Comparison of ENCODE assay signal across 8 cellular contexts in the genomic region with DNA sequence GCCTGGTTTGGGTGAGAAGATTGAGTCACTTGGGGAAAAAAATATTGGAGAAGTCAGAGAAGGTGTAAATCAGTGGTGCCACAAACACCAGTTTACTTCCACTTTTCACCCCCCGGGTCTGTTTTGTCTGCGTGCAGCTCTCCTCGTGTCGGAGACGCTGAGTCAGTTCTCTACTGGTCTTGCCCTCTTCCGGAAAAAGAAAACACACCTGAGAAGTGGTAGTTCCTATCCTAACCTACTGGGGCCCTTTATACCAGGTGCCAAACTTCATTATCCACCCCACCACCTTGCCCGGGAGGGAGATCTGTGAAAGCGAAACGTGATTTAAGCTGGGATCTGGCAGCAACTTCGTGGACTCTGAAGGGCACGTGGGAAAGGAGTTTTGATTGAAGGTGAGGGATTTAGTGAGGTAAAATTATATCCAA. TPM values are rescaled to one million over a fixed set of nuclear protein-coding genes. Genes with fewer than 3 reads are reported as not detected.
DNase-seq lines count a peak whose midpoint lies in the region; ATAC-seq and TF ChIP-seq lines count a peak whose summit lies in the region.

No MANE protein-coding gene starts in this region.

- in situ Hi-C loops in T47D (cut with HindIII; ENCODE audit: low pct_unique_long_range_greater_than_20kb, low sequenced_read_pairs), result no loop called here

- H3K27ac Mint-ChIP-seq in T-helper 2 cell treated with Interferon-gamma antibody and Interleukin-4, amounts not matched to agents 5 μg/mL and 100 μg/mL, for 36 hours, result peak overlapping the region; percentile 97

- DNase-seq in GM06990 (ENCODE audit: extremely low read depth, insufficient read length) (no peak), Kasumi-1 (lab: John Stamatoyannopoulos, UW) (peak; percentile 66 to 85), T47D (ENCODE audit: low read depth in 1 of 2, low spot score in 1 of 2) (peak; percentile 49 to 79), left lung (peak in 1 of 2 donors; percentile 67), epidermal melanocyte (ENCODE audit: insufficient read length, low spot score) (no peak)
- DNase-seq in T-helper 2 cell treated with Interferon-gamma antibody and Interleukin-4, amounts not matched to agents 5 μg/mL and 100 μg/mL, for 36 hours (ENCODE audit: low spot score), result peak; percentile 61
- peak; percentile 37 to 73 (median 55) for DNase-seq in stimulated activated CD4-positive, alpha-beta T cell treated with anti-CD3 and anti-CD28 coated beads, TNF-alpha, amount 100 ng/mL, for 24 hours (ENCODE audit: low read depth in 3 of 3)

- peaks cover 7% of the 10 kb centered on the region for H3K9me3 Mint-ChIP-seq in T-helper 2 cell treated with Interferon-gamma antibody and Interleukin-4, amounts not matched to agents 5 μg/mL and 100 μg/mL, for 36 hours

- H3K27ac ChIP-seq in left lung, result peak overlapping the region; percentile 98 to 99

- no peaks in the 10 kb centered on the region for H3K27me3 Mint-ChIP-seq in T-helper 2 cell treated with Interferon-gamma antibody and Interleukin-4, amounts not matched to agents 5 μg/mL and 100 μg/mL, for 36 hours (ENCODE audit: low read depth)

- TF ChIP-seq CTCF in GM06990 (IDR thresholded peaks at IDR 0.05; ENCODE audit: insufficient read depth, low read length, poor library complexity, severe bottlenecking), result peak; percentile 13
- no peak for TF ChIP-seq CTCF in left lung (IDR thresholded peaks at IDR 0.05)

- H3K9me3 ChIP-seq in left lung, result no peaks in the 10 kb centered on the region

- H3K4me1 Mint-ChIP-seq in T-helper 2 cell treated with Interferon-gamma antibody and Interleukin-4, amounts not matched to agents 5 μg/mL and 100 μg/mL, for 36 hours (ENCODE audit: low read depth), result peaks cover 44% of the 10 kb centered on the region

- no peaks in the 10 kb centered on the region for H3K27me3 ChIP-seq in GM06990 (replicated peaks; ENCODE audit: control insufficient read depth, insufficient read depth, low read length)
- H3K27me3 ChIP-seq in left lung, result no peaks in the 10 kb centered on the region

- H3K36me3 Mint-ChIP-seq in T-helper 2 cell treated with Interferon-gamma antibody and Interleukin-4, amounts not matched to agents 5 μg/mL and 100 μg/mL, for 36 hours (ENCODE audit: low read depth), result peaks cover 40% of the 10 kb centered on the region

- no peaks in the 10 kb centered on the region for H3K36me3 ChIP-seq in GM06990 (ENCODE audit: control insufficient read depth, insufficient read depth, low read length)
- H3K36me3 ChIP-seq in left lung, result no peaks in the 10 kb centered on the region

- H3K4me3 ChIP-seq in GM06990 (replicated peaks; ENCODE audit: low read depth, low read length) (peak overlapping the region; percentile 71), left lung (peak overlapping the region; percentile 97)

- intact Hi-C loops in left lung (cut with DNase I), result no loop called here

- H3K4me3 Mint-ChIP-seq in T-helper 2 cell treated with Interferon-gamma antibody and Interleukin-4, amounts not matched to agents 5 μg/mL and 100 μg/mL, for 36 hours, result peak overlapping the region; percentile 99

- H3K4me1 ChIP-seq in left lung, result peaks cover 20 to 40% of the 10 kb centered on the region in 2 donors

- peak; percentile 41 for ATAC-seq in GM21786 (IDR thresholded peaks at IDR 0.05; ENCODE audit: unreplicated experiment)
- peak; percentile 25 for ATAC-seq in left lung

RNA-seq across cellular contexts. Expression of gene IVNS1ABP, which starts 0.9 kb away (rescaled TPM):
- total RNA-seq in left lung, result 100 to 1,000 TPM in 1 of 2 donors, 10 to 100 TPM in 1; 74.3 to 134 TPM

Comparison
In these comparisons a context has a peak if more than half of its experiments do, and no peak if none do; other contexts are left out.
1. DNase-seq: peak in Kasumi-1 (2 of 2), T-helper 2 cell treated with Interferon-gamma antibody and Interleukin-4, amounts not matched to agents 5 μg/mL and 100 μg/mL, for 36 hours (single experiment), T47D (2 of 2) and stimulated activated CD4-positive, alpha-beta T cell treated with anti-CD3 and anti-CD28 coated beads, TNF-alpha, amount 100 ng/mL, for 24 hours (3 of 3); none in GM06990 (single experiment) and epidermal melanocyte (single experiment).